In the genomic region with DNA sequence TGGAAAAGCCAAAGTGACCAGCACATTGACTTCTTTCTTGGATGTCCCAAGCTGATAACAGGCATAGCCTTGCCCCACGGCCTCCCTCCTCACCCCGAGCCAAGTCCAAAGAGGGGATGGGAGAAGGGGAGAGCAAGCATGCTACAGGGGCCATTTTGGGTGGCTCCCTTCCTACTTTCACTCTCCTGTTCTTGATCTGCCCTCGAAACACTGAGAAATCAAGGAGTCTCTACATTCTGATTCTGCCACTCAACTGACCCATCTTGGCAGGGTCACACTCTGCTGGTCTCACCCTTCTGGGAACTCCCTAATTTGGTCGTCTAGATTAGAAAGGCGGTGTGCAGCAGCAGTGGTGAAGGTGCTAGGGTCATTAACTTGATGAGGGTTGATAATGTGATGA, we compare ENCODE assay signal across 23 cellular contexts. TPM values are rescaled to one million over a fixed set of nuclear protein-coding genes. Genes with fewer than 3 reads are reported as not detected.
DNase-seq lines count a peak whose midpoint lies in the region; ATAC-seq, FAIRE-seq and TF ChIP-seq lines count a peak whose summit lies in the region.
"Had no signal": no experiment of that assay in that cellular context is flagged by ENCODE, and none has a peak within 500 bp of the region (broad histone marks: within the 10 kb centered on the region; RNA-seq: fewer than 3 reads in every experiment).

No MANE protein-coding gene starts in this region.

- no TSS peak for BruUV-seq in K562 (replicated peaks; lab: Mats Ljungman, UMichigan)

- peaks cover 14% of the 10 kb centered on the region for H3K9me3 Mint-ChIP-seq in mesothelial cell of epicardium
- peaks cover 9% of the 10 kb centered on the region for H3K9me3 Mint-ChIP-seq in activated CD4-positive, alpha-beta T cell treated with anti-CD3 and anti-CD28 coated beads for 36 hours (ENCODE audit: low read depth)

- H3K27ac ChIP-seq in K562 (ENCODE audit: extremely low read depth, low read depth, low read length): no peak overlapping the region
- H3K27ac ChIP-seq in trophoblast cell (ENCODE audit: low read depth, low read length): no peak overlapping the region
- peak overlapping the region; percentile 88 for H3K27ac ChIP-seq in vagina
- H3K27ac ChIP-seq in substantia nigra (ENCODE audit: low read depth, low read length, poor library complexity, severe bottlenecking): no peak overlapping the region
- H3K27ac ChIP-seq: 22Rv1, BLaER1, C4-2B had no signal

- TF ChIP-seq POLR2A in K562 (conservative IDR thresholded peaks at IDR 0.05): no peak
- no peak for TF ChIP-seq POLR2A in vagina (IDR thresholded peaks at IDR 0.05)

- TF ChIP-seq EP300 in K562 (IDR thresholded peaks at IDR 0.05; ENCODE audit: low read length): no peak

- H4K20me1 ChIP-seq in K562 (replicated peaks; ENCODE audit: control insufficient read depth, insufficient read depth, low read length): no peaks in the 10 kb centered on the region
- H4K20me1 ChIP-seq: BLaER1 had no signal

- peak overlapping the region; percentile 30 for H4K91ac ChIP-seq in trophoblast cell (ENCODE audit: low read depth, low read length)

- no peaks in the 10 kb centered on the region for H3K79me2 ChIP-seq in K562 (ENCODE audit: control insufficient read depth, insufficient read depth, low read length)
- no peaks in the 10 kb centered on the region for H3K79me2 ChIP-seq in trophoblast cell (ENCODE audit: control insufficient read depth, insufficient read depth, low read length, poor library complexity)

- no peaks in the 10 kb centered on the region for H3K9me1 ChIP-seq in K562 (ENCODE audit: control insufficient read depth, insufficient read depth, low read length)

- 0% methylated on average over 5 of the region's 5 CpGs for WGBS in K562 (ENCODE audit: insufficient coverage, low coverage, missing lambda C conversion rate)
- WGBS in trophoblast cell (ENCODE audit: extremely low coverage, insufficient coverage, insufficient read length): no CpG with 5 or more reads among the region's 5 CpGs

- H3K9ac ChIP-seq in K562 (ENCODE audit: insufficient read depth in 1 of 2, low read depth in 2 of 2, low read length in 2 of 2) (no peak overlapping the region), trophoblast cell (ENCODE audit: low read length) (no peak overlapping the region)
- H3K9ac ChIP-seq: BLaER1 had no signal

- H3K18ac ChIP-seq in trophoblast cell (ENCODE audit: low read length): no peak overlapping the region

- H3K27me3 ChIP-seq in K562 (ENCODE audit: control insufficient read depth in 2 of 2, insufficient read depth in 2 of 2, low read length in 2 of 2) (peaks cover 22 to 38% of the 10 kb centered on the region in 2 experiments; a peak in 4 of 5 replicates), trophoblast cell (ENCODE audit: insufficient read depth, low read length) (no peaks in the 10 kb centered on the region), vagina (no peaks in the 10 kb centered on the region)
- H3K27me3 ChIP-seq: BLaER1 had no signal

- DNase-seq in K562 (ENCODE audit: extremely low read depth in 1 of 4, low spot score in 3 of 4) (no peak), mesothelial cell of epicardium (ENCODE audit: low spot score in 2 of 2, unreplicated experiment in 2 of 2) (no peak), trophoblast cell (no peak), vagina (ENCODE audit: extremely low spot score in 2 of 2) (peak in 1 of 2 donors; percentile 82), substantia nigra (lab: John Stamatoyannopoulos, UW) (no peak), NCI-H1694 (lab: John Stamatoyannopoulos, UW) (no peak)
- DNase-seq in activated CD4-positive, alpha-beta T cell treated with anti-CD3 and anti-CD28 coated beads for 36 hours: no peak
- DNase-seq: Caco-2; CD4-positive, CD25-positive, alpha-beta regulatory T cell; CD8-positive, alpha-beta T cell; DMS79; EL; GDM1; H9 had no signal

- H3K4ac ChIP-seq in trophoblast cell (ENCODE audit: low read depth, low read length): no peak overlapping the region

- H3K27me3 Mint-ChIP-seq in mesothelial cell of epicardium (ENCODE audit: low read depth): no peaks in the 10 kb centered on the region
- peaks cover 15% of the 10 kb centered on the region for H3K27me3 Mint-ChIP-seq in activated CD4-positive, alpha-beta T cell treated with anti-CD3 and anti-CD28 coated beads for 36 hours
- H3K27me3 Mint-ChIP-seq: CD4-positive, CD25-positive, alpha-beta regulatory T cell had no signal

- H3K27ac Mint-ChIP-seq in mesothelial cell of epicardium: peak overlapping the region; percentile 41
- no peak overlapping the region for H3K27ac Mint-ChIP-seq in activated CD4-positive, alpha-beta T cell treated with anti-CD3 and anti-CD28 coated beads for 36 hours
- H3K27ac Mint-ChIP-seq: B cell; CD4-positive, CD25-positive, alpha-beta regulatory T cell; CD8-positive, alpha-beta T cell; GM23338; H9 had no signal

- H3K4me2 ChIP-seq in K562 (ENCODE audit: insufficient read depth, low read length) (no peak overlapping the region), trophoblast cell (ENCODE audit: low read length) (no peak overlapping the region)
- H3K4me2 ChIP-seq: BLaER1, GM23338 had no signal

- intact Hi-C loops in K562 (cut with micrococcal nuclease): no loop called here
- intact Hi-C loops in vagina (cut with DNase I): no loop called here
- intact Hi-C loops in activated CD4-positive, alpha-beta T cell treated with anti-CD3 and anti-CD28 coated beads for 36 hours (cut with DNase I, micrococcal nuclease): no loop called here

- H3K4me3 Mint-ChIP-seq in mesothelial cell of epicardium: no peak overlapping the region
- no peak overlapping the region for H3K4me3 Mint-ChIP-seq in activated CD4-positive, alpha-beta T cell treated with anti-CD3 and anti-CD28 coated beads for 36 hours
- H3K4me3 Mint-ChIP-seq: B cell; CD4-positive, CD25-positive, alpha-beta regulatory T cell; CD8-positive, alpha-beta T cell; GM23338; H9 had no signal

- no peak overlapping the region for H2BK120ac ChIP-seq in trophoblast cell (ENCODE audit: insufficient read depth, low read length, poor library complexity)

- H3K4me1 Mint-ChIP-seq in mesothelial cell of epicardium: peaks cover 44% of the 10 kb centered on the region
- no peaks in the 10 kb centered on the region for H3K4me1 Mint-ChIP-seq in activated CD4-positive, alpha-beta T cell treated with anti-CD3 and anti-CD28 coated beads for 36 hours
- H3K4me1 Mint-ChIP-seq: B cell; CD4-positive, CD25-positive, alpha-beta regulatory T cell had no signal

- FAIRE-seq in K562 (lab: Jason Lieb, UNC): no peak
- FAIRE-seq: A204.1, GM12878, GM18507 had no signal

- H3K36me3 Mint-ChIP-seq in mesothelial cell of epicardium: peaks cover 5% of the 10 kb centered on the region
- H3K36me3 Mint-ChIP-seq in activated CD4-positive, alpha-beta T cell treated with anti-CD3 and anti-CD28 coated beads for 36 hours (ENCODE audit: low read depth): peaks cover 2% of the 10 kb centered on the region
- H3K36me3 Mint-ChIP-seq: CD4-positive, CD25-positive, alpha-beta regulatory T cell; CD8-positive, alpha-beta T cell had no signal

- no peak overlapping the region for H4K8ac ChIP-seq in trophoblast cell (ENCODE audit: low read depth, low read length)

- no peak for TF ChIP-seq RAD21 in K562 (CRISPR knock-in tag; conservative IDR thresholded peaks at IDR 0.05 in 1 of 2, IDR thresholded peaks at IDR 0.05 in 1 of 2)

- no peak overlapping the region for H2BK5ac ChIP-seq in trophoblast cell (ENCODE audit: low read depth, low read length, poor library complexity)

- H2BK12ac ChIP-seq in trophoblast cell (ENCODE audit: low read length): no peak overlapping the region

- H3K23ac ChIP-seq in trophoblast cell (ENCODE audit: low read length): no peak overlapping the region

- H3K4me1 ChIP-seq in K562 (replicated peaks in 1 of 2; ENCODE audit: control insufficient read depth in 2 of 2, insufficient read depth in 2 of 2, low read length in 2 of 2) (no peaks in the 10 kb centered on the region), trophoblast cell (ENCODE audit: control insufficient read depth in 1 of 2, insufficient read depth in 2 of 2, low read length in 2 of 2) (peaks cover 5 to 12% of the 10 kb centered on the region in 2 experiments), vagina (peaks cover 39% of the 10 kb centered on the region)
- H3K4me1 ChIP-seq: BLaER1, Caco-2 had no signal

- CTCF ChIA-PET in K562 (lab: Yijun Ruan, JAX; ENCODE audit: low intra/inter-chr PET ratio): no interaction called here
- CTCF ChIA-PET in activated CD4-positive, alpha-beta T cell treated with anti-CD3 and anti-CD28 coated beads for 36 hours (lab: Charles Lee): no interaction called here

- in situ Hi-C loops in K562 (cut with MboI): no loop called here

- no peak overlapping the region for H2AK5ac ChIP-seq in trophoblast cell (ENCODE audit: low read length)

- TF ChIP-seq CTCF in K562 (IDR thresholded peaks at IDR 0.05 in 2 of 3, conservative IDR thresholded peaks at IDR 0.05 in 1 of 3; ENCODE audit: insufficient read depth in 2 of 3, low read depth in 1 of 3, low read length in 3 of 3) (no peak), mesothelial cell of epicardium (IDR thresholded peaks at IDR 0.05; ENCODE audit: unreplicated experiment) (no peak), vagina (IDR thresholded peaks at IDR 0.05) (no peak)

- no peak overlapping the region for H3K14ac ChIP-seq in trophoblast cell (ENCODE audit: low read length)

- H3K79me1 ChIP-seq in trophoblast cell (ENCODE audit: low read length): peaks cover 3% of the 10 kb centered on the region

- H2AFZ ChIP-seq in K562 (ENCODE audit: low read depth, low read length) (no peak overlapping the region), trophoblast cell (ENCODE audit: insufficient read depth, low read length, poor library complexity) (no peak overlapping the region)
- H2AFZ ChIP-seq: GM23338 had no signal

- no peak for ATAC-seq in K562
- ATAC-seq in activated CD4-positive, alpha-beta T cell treated with anti-CD3 and anti-CD28 coated beads for 36 hours: no peak
- ATAC-seq: CD8-positive, alpha-beta T cell; GM12878; GM23338; HCT116 had no signal

- H3K9me3 ChIP-seq in K562 (replicated peaks; ENCODE audit: control insufficient read depth, insufficient read depth, low read depth, low read length) (no peaks in the 10 kb centered on the region), trophoblast cell (ENCODE audit: insufficient read depth, low read depth, low read length) (peaks cover 3% of the 10 kb centered on the region), vagina (no peaks in the 10 kb centered on the region)

- POLR2A ChIA-PET in K562 (lab: Yijun Ruan, JAX): interaction anchor here (0.7 kb wide), 1 partner anchor 36 kb away, joined by 3 read pairs; no protein-coding TSS in a partner anchor
- POLR2A ChIA-PET in activated CD4-positive, alpha-beta T cell treated with anti-CD3 and anti-CD28 coated beads for 36 hours (lab: Charles Lee): no interaction called here

- H3K4me3 ChIP-seq in K562 (no peak overlapping the region), trophoblast cell (ENCODE audit: low read depth, low read length) (no peak overlapping the region), vagina (no peak overlapping the region)
- H3K4me3 ChIP-seq: BLaER1, GM12878, GM23338 had no signal

- no peaks in the 10 kb centered on the region for H3K36me3 ChIP-seq in K562 (ENCODE audit: control insufficient read depth, insufficient read depth, low read length)
- peaks cover 0 to 2% of the 10 kb centered on the region in 2 experiments for H3K36me3 ChIP-seq in trophoblast cell (ENCODE audit: control insufficient read depth in 1 of 2, insufficient read depth in 2 of 2, low read length in 2 of 2)
- H3K36me3 ChIP-seq in vagina: no peaks in the 10 kb centered on the region
- H3K36me3 ChIP-seq: BLaER1 had no signal

- H4K12ac ChIP-seq in trophoblast cell (ENCODE audit: low read depth, low read length): no peak overlapping the region

RNA-seq across cellular contexts. Expression of gene PKDCC, which starts 47.9 kb away (rescaled TPM):
- 11.0 and 54.2 TPM in 2 replicates for total RNA-seq in K562 (2011; cell fraction: chromatin; rRNA removed; ENCODE audit: low replicate concordance)
- total RNA-seq in K562 (2011; cell fraction: nucleolus; rRNA removed): 31.8 and 42.2 TPM in 2 replicates
- total RNA-seq in K562 (2011; cell fraction: nucleoplasm; rRNA removed): 16.4 and 24.4 TPM in 2 replicates
- total RNA-seq in K562 (2014; rRNA removed) (0.91 and 1.2 TPM in 2 replicates), K562 (2014; rRNA removed; fragmentation: Illumina TruSeq; extraction: Trizol) (0.73 and 1.2 TPM in 2 replicates), K562 (2015; rRNA removed; fragmentation: Illumina TruSeq; extraction: Trizol) (0.62 and 0.64 TPM in 2 replicates), K562 (2021) (1.3 and 1.5 TPM in 2 replicates), mesothelial cell of epicardium (112 to 131 TPM (median 123 TPM) in 3 replicates), vagina (146 TPM)
- polyA plus RNA-seq in K562 (2011; rRNA removed) (14.8 and 23.1 TPM in 2 replicates), K562 (2014; fragmentation: Illumina TruSeq; extraction: Trizol) (1.3 and 1.9 TPM in 2 replicates), K562 (2014; fragmentation: Nextera tagmentation; extraction: Ambion mirVana) (not detected), K562 (2014; rRNA removed) (1.8 and 2.2 TPM in 2 replicates)
- 12.7 and 15.7 TPM in 2 replicates for polyA plus RNA-seq in K562 (2011; cell fraction: cytosol; rRNA removed)
- 99.6 and 103 TPM in 2 replicates for polyA plus RNA-seq in K562 (2011; cell fraction: nucleus; rRNA removed)
- polyA plus RNA-seq in K562 (2012): 1.6 TPM in 2 replicates
- 12.6 and 13.2 TPM in 2 replicates for polyA minus RNA-seq in K562 (2011; rRNA and poly(A)+ RNA removed)
- polyA minus RNA-seq in K562 (2011; cell fraction: cytosol; rRNA and poly(A)+ RNA removed): 4.0 and 7.6 TPM in 2 replicates
- polyA minus RNA-seq in K562 (2011; cell fraction: nucleus; rRNA and poly(A)+ RNA removed): 12.7 and 16.7 TPM in 2 replicates
- 35.3 and 39.5 TPM in 2 replicates for polyA plus RNA-seq in trophoblast cell (2013)
- total RNA-seq in activated CD4-positive, alpha-beta T cell treated with anti-CD3 and anti-CD28 coated beads for 36 hours: not detected
- total RNA-seq: CD4-positive, CD25-positive, alpha-beta regulatory T cell; CD8-positive, alpha-beta T cell had no signal
- polyA plus RNA-seq: CD4-positive, CD25-positive, alpha-beta regulatory T cell had no signal
